Comparison of ENCODE assay signal across 28 cellular contexts in genomic region chr20:21019468-21019830, GRCh38.
"Had no signal": no experiment of that assay in that cellular context is flagged by ENCODE, and none has a peak within 500 bp of the region (broad histone marks: within the 10 kb centered on the region; RNA-seq: fewer than 3 reads in every experiment).

No MANE protein-coding gene starts in this region.

- H3K9me3 ChIP-seq: ovary, prostate gland, right atrium auricular region, sigmoid colon, suprapubic skin, testis, tibial artery, transverse colon, upper lobe of right lung, uterus had no signal

- H3K4me3 Mint-ChIP-seq: naive thymus-derived CD4-positive, alpha-beta T cell; natural killer cell; nephron; stimulated activated memory B cell treated with anti-CD40 and anti-IgM and Interleukin-4, amounts not matched to agents 10 μg/mL and 1 μg/mL and 100 μg/mL, for 72 hours; stimulated activated naive CD8-positive, alpha-beta T cell treated with anti-CD3 and anti-CD28 coated beads, Interleukin-15, amount 100 ng/mL, for 72 hours had no signal

- H3K36me3 Mint-ChIP-seq: naive thymus-derived CD4-positive, alpha-beta T cell; natural killer cell; stimulated activated memory B cell treated with anti-CD40 and anti-IgM and Interleukin-4, amounts not matched to agents 10 μg/mL and 1 μg/mL and 100 μg/mL, for 72 hours; type B pancreatic cell had no signal

- H2AFZ ChIP-seq: parathyroid adenoma had no signal

- H3K9me3 Mint-ChIP-seq: naive thymus-derived CD4-positive, alpha-beta T cell; natural killer cell; nephron; stimulated activated memory B cell treated with anti-CD40 and anti-IgM and Interleukin-4, amounts not matched to agents 10 μg/mL and 1 μg/mL and 100 μg/mL, for 72 hours; stimulated activated naive CD8-positive, alpha-beta T cell treated with anti-CD3 and anti-CD28 coated beads, Interleukin-15, amount 100 ng/mL, for 72 hours; type B pancreatic cell had no signal

- DNase-seq: naive thymus-derived CD4-positive, alpha-beta T cell; natural killer cell; occipital lobe; posterior cingulate gyrus; sigmoid colon; small intestine; stimulated activated CD4-positive, alpha-beta T cell treated with anti-CD3 and anti-CD28 coated beads, Interleukin-15, amount 100 ng/mL, for 24 hours; stimulated activated CD4-positive, alpha-beta T cell treated with anti-CD3 and anti-CD28 coated beads, Interleukin-2, amount 100 ng/mL, for 24 hours; stimulated activated CD4-positive, alpha-beta T cell treated with anti-CD3 and anti-CD28 coated beads, Interleukin-2, amount 100 ng/mL, for 48 hours; stimulated activated CD4-positive, alpha-beta T cell treated with anti-CD3 and anti-CD28 coated beads, Interleukin-4, amount 100 ng/mL, for 24 hours; stimulated activated CD8-positive, alpha-beta memory T cell treated with anti-CD3 and anti-CD28 coated beads, Interleukin-4, amount 100 ng/mL, for 48 hours; stimulated activated naive CD4-positive, alpha-beta T cell; stimulated activated naive CD8-positive, alpha-beta T cell treated with anti-CD3 and anti-CD28 coated beads, Interleukin-15, amount 100 ng/mL, for 72 hours; stimulated activated naive CD8-positive, alpha-beta T cell treated with anti-CD3 and anti-CD28 coated beads, Interleukin-15, Interleukin-2, amounts not matched to agents 100 U/mL and 50 U/mL, for 24 hours; substantia nigra; testis; tibial artery; transverse colon; upper lobe of right lung; uterus had no signal

- H3K4me1 ChIP-seq: parathyroid adenoma, prostate gland, right atrium auricular region, sigmoid colon, testis, transverse colon, uterus had no signal

- H3K36me3 ChIP-seq: ovary, prostate gland, right atrium auricular region, sigmoid colon, suprapubic skin, tibial artery, transverse colon, upper lobe of right lung, uterus had no signal

- ATAC-seq: naive thymus-derived CD4-positive, alpha-beta T cell; natural killer cell; stimulated activated memory B cell treated with anti-CD40 and anti-IgM and Interleukin-4, amounts not matched to agents 10 μg/mL and 1 μg/mL and 100 μg/mL, for 72 hours; stimulated activated naive CD8-positive, alpha-beta T cell treated with anti-CD3 and anti-CD28 coated beads, Interleukin-15, amount 100 ng/mL, for 72 hours; stimulated activated naive CD8-positive, alpha-beta T cell treated with anti-CD3 and anti-CD28 coated beads, Interleukin-15, Interleukin-2, amounts not matched to agents 100 U/mL and 50 U/mL, for 24 hours; upper lobe of right lung had no signal

- H3K4me3 ChIP-seq: ovary, prostate gland, right atrium auricular region, sigmoid colon, suprapubic skin, testis, tibial artery, transverse colon, upper lobe of right lung, uterus had no signal

- H3K27me3 ChIP-seq: ovary, right atrium auricular region, testis, uterus had no signal

- H3K27ac Mint-ChIP-seq: naive thymus-derived CD4-positive, alpha-beta T cell; natural killer cell; nephron; stimulated activated memory B cell treated with anti-CD40 and anti-IgM and Interleukin-4, amounts not matched to agents 10 μg/mL and 1 μg/mL and 100 μg/mL, for 72 hours; stimulated activated naive CD8-positive, alpha-beta T cell treated with anti-CD3 and anti-CD28 coated beads, Interleukin-15, amount 100 ng/mL, for 72 hours; type B pancreatic cell had no signal

- H3K79me2 ChIP-seq: parathyroid adenoma had no signal

- H3K27ac ChIP-seq: ovary, parathyroid adenoma, prostate gland, right atrium auricular region, sigmoid colon, suprapubic skin, testis, tibial artery, transverse colon, upper lobe of right lung, uterus had no signal

- H3K9ac ChIP-seq: parathyroid adenoma had no signal

- H3K4me1 Mint-ChIP-seq: natural killer cell; stimulated activated memory B cell treated with anti-CD40 and anti-IgM and Interleukin-4, amounts not matched to agents 10 μg/mL and 1 μg/mL and 100 μg/mL, for 72 hours had no signal
